ENCODE assay signal across 8 cellular contexts in the genomic region with DNA sequence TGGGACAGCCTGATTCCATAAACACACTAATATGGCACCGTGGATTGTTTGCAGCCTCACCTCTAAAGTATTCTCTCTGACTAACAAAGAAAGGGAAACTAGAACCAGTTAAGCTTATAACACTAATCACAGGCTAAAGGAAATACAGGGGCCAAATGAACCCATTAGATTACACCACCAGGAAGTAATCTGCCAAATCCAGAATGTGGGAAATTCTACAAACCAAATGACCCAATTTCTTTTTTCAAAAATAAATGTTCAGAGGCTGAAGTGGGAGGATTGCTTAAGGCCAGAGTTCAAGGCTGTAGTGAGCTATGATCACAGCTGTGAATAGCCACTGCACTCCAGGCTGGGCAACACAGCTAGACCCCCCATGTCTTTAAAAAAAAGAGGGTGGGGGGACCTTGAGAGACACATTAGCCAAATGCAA. TPM values are rescaled to one million over a fixed set of nuclear protein-coding genes. Genes with fewer than 3 reads are reported as not detected.
A peak's percentile ranks its signal among the peaks of the same experiment; 100 is the strongest.
DNase-seq lines count a peak whose midpoint lies in the region; ATAC-seq and TF ChIP-seq lines count a peak whose summit lies in the region.

No MANE protein-coding gene starts in this region.

- H3K9me3 Mint-ChIP-seq in activated T-cell treated with anti-CD3 and anti-CD28 coated beads, Interleukin-2, amount 50 U/mL, for 24 hours: no peaks in the 10 kb centered on the region

- TF ChIP-seq CTCF in RWPE2 (IDR thresholded peaks at IDR 0.05; ENCODE audit: poor library complexity, severe bottlenecking): no peak
- no peak for TF ChIP-seq CTCF in fibroblast of mammary gland (conservative IDR thresholded peaks at IDR 0.05; ENCODE audit: control insufficient read depth, insufficient read depth, low read depth, low read length)
- TF ChIP-seq CTCF in psoas muscle (IDR thresholded peaks at IDR 0.05): no peak

- H3K4me1 ChIP-seq in RWPE2 (ENCODE audit: insufficient read depth, poor library complexity, severe bottlenecking): peaks cover 9% of the 10 kb centered on the region
- peaks cover 18% of the 10 kb centered on the region for H3K4me1 ChIP-seq in psoas muscle

- H3K4me3 Mint-ChIP-seq in activated T-cell treated with anti-CD3 and anti-CD28 coated beads, Interleukin-2, amount 50 U/mL, for 24 hours: peak overlapping the region; percentile 82

- H3K27ac Mint-ChIP-seq in activated T-cell treated with anti-CD3 and anti-CD28 coated beads, Interleukin-2, amount 50 U/mL, for 24 hours: no peak overlapping the region

- H3K27me3 ChIP-seq in RWPE2 (ENCODE audit: insufficient read depth, poor library complexity, severe bottlenecking): no peaks in the 10 kb centered on the region
- no peaks in the 10 kb centered on the region for H3K27me3 ChIP-seq in psoas muscle (ENCODE audit: insufficient read depth in 3 of 3, low read length in 2 of 3)

- H3K27ac ChIP-seq in RWPE2 (ENCODE audit: poor library complexity, severe bottlenecking) (peak overlapping the region; percentile 62), psoas muscle (peak overlapping the region; percentile 99)

- H3K36me3 ChIP-seq in RWPE2 (ENCODE audit: low read depth): peaks cover 6% of the 10 kb centered on the region
- H3K36me3 ChIP-seq in psoas muscle (ENCODE audit: insufficient read depth in 1 of 2, low read depth in 1 of 2): peaks cover 0 to 18% of the 10 kb centered on the region in 2 donors

- H3K9me3 ChIP-seq in RWPE2 (ENCODE audit: severe bottlenecking) (no peaks in the 10 kb centered on the region), psoas muscle (no peaks in the 10 kb centered on the region)

- DNase-seq in activated T-cell treated with anti-CD3 and anti-CD28 coated beads, Interleukin-2, amount 50 U/mL, for 24 hours: no peak
- no peak for DNase-seq in activated T-cell treated with anti-CD3 and anti-CD28 coated beads, Interleukin-2, amount 50 U/mL, for 1 hour
- DNase-seq in RWPE2 (ENCODE audit: low spot score): no peak
- peak; percentile 43 for DNase-seq in fibroblast of mammary gland (ENCODE audit: low read depth)
- DNase-seq in psoas muscle: no peak
- DNase-seq in NCI-H2081 (lab: John Stamatoyannopoulos, UW): no peak

- H3K36me3 Mint-ChIP-seq in activated T-cell treated with anti-CD3 and anti-CD28 coated beads, Interleukin-2, amount 50 U/mL, for 24 hours (ENCODE audit: low read depth): peaks cover 31% of the 10 kb centered on the region

- 18 to 45% (median 19%) methylated on average over 1 of the region's 1 CpG for WGBS in psoas muscle, 3 donors

- no peaks in the 10 kb centered on the region for H3K27me3 Mint-ChIP-seq in activated T-cell treated with anti-CD3 and anti-CD28 coated beads, Interleukin-2, amount 50 U/mL, for 24 hours

- ATAC-seq in RWPE2 (ENCODE audit: low read depth) (peak; percentile 67), psoas muscle (peak in 2 of 4 donors; percentile 19 to 32), HG03045 (IDR thresholded peaks at IDR 0.05; ENCODE audit: unreplicated experiment) (no peak), HG02973 (IDR thresholded peaks at IDR 0.05; ENCODE audit: unreplicated experiment) (no peak)

- intact Hi-C loops in psoas muscle (cut with DNase I): loop anchor here (2.0 to 5.0 kb wide), 2 partner anchors 52 to 71 kb away; partner anchors contain the start of gene IMPA2 (in 1 of the 2)

- peak overlapping the region; percentile 60 for H3K4me3 ChIP-seq in RWPE2 (ENCODE audit: severe bottlenecking)
- no peak overlapping the region for H3K4me3 ChIP-seq in fibroblast of mammary gland (ENCODE audit: control insufficient read depth, low read depth, low read length)
- peak overlapping the region; percentile 88 for H3K4me3 ChIP-seq in psoas muscle

- H3K4me1 Mint-ChIP-seq in activated T-cell treated with anti-CD3 and anti-CD28 coated beads, Interleukin-2, amount 50 U/mL, for 24 hours (ENCODE audit: low read depth): peaks cover 27% of the 10 kb centered on the region

RNA-seq across cellular contexts. Expression of gene MPPE1, which starts 1.5 kb away (rescaled TPM):
- 10 to 100 TPM; 22.5 to 33.4 (median 27.6) TPM for total RNA-seq in psoas muscle
- polyA plus RNA-seq in psoas muscle: 10 to 100 TPM; 20.2 to 44.0 (median 23.0) TPM

RNA-seq across cellular contexts. Expression of gene CHMP1B, which starts 58.4 kb away (rescaled TPM):
- total RNA-seq in psoas muscle: 100 to 1,000 TPM in 3 of 4 donors, 10 to 100 TPM in 1; 77.9 to 460 (median 292) TPM
- polyA plus RNA-seq in psoas muscle: 100 to 1,000 TPM; 223 to 442 (median 402) TPM
